In the genomic region with DNA sequence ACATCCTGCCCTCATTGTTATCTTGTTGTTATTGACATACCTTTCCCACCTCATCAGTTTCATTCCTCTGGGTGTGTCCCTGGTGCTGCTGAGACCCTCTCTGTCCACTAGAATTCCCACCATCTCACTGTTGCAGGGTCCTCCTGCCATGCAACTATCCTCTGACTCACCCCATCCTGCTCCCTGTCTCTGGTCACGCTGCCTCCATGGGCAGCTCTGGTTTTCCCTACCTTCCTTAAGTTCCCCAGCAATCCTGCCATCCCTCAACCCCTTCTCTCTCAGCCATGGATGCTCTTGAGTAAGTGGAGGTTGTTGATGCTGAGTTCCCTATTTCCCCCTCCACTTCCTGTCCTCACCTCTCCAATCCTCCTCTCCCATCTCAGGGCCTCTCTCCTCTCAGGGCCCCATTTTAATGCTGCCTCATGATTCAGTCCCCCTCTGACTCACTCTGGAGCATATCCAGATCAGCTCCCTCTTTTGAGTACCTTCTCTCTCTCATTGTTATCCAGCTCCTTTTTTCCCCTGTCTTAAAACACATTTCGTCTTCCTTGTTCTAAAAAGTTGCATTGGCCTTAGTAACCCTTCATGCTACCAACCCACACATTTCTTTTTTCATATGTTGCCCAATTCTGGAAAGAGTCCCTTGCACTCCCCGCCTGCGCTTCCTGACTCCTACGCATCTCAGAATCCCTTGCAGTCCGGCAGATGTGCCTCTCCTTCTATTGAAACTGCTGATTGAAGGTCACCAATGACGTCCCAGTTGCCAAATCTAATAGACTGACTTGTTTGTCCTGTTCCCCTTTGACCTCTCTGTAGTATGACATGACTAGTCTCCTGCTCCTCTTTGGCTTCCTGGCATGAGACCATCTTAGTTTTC, we compare ENCODE assay signal across 13 cellular contexts.
DNase-seq lines count a peak whose midpoint lies in the region; ATAC-seq, FAIRE-seq and TF ChIP-seq lines count a peak whose summit lies in the region.
"Had no signal": no experiment of that assay in that cellular context is flagged by ENCODE, and none has a peak within 500 bp of the region (broad histone marks: within the 10 kb centered on the region; RNA-seq: fewer than 3 reads in every experiment).

No MANE protein-coding gene starts in this region.

- H3K36me3 ChIP-seq in lower lobe of right lung (no peaks in the 10 kb centered on the region), small intestine (ENCODE audit: control insufficient read depth in 2 of 2, insufficient read depth in 2 of 2, low read length in 2 of 2) (no peaks in the 10 kb centered on the region)

- FAIRE-seq in small intestine (lab: Jason Lieb, UNC): no peak

- no peak for TF ChIP-seq CTCF in astrocyte of the spinal cord (IDR thresholded peaks at IDR 0.05; ENCODE audit: low read depth, low read length)
- no peak for TF ChIP-seq CTCF in lower lobe of right lung (IDR thresholded peaks at IDR 0.05)

- H3K4me1 Mint-ChIP-seq in immature natural killer cell: no peaks in the 10 kb centered on the region
- H3K4me1 Mint-ChIP-seq: T-helper 17 cell had no signal

- H3K4me3 Mint-ChIP-seq in immature natural killer cell: no peak overlapping the region
- H3K4me3 Mint-ChIP-seq: activated T-cell treated with anti-CD3 and anti-CD28 coated beads, Interleukin-2, amount 50 U/mL, for 24 hours; T-helper 17 cell had no signal

- WGBS in small intestine, 3 donors: 66 to 73% (median 67%) methylated on average over 7 of the region's 7 CpGs

- H3K9me3 Mint-ChIP-seq in immature natural killer cell: no peaks in the 10 kb centered on the region
- H3K9me3 Mint-ChIP-seq: activated T-cell treated with anti-CD3 and anti-CD28 coated beads, Interleukin-2, amount 50 U/mL, for 24 hours had no signal

- DNase-seq in AG20443 (ENCODE audit: low spot score) (peak; percentile 71), astrocyte of the spinal cord (ENCODE audit: low read depth, low spot score) (peak; percentile 75), lower lobe of right lung (peak; percentile 64), small intestine (no peak), immature natural killer cell (no peak)
- DNase-seq: activated T-cell treated with anti-CD3 and anti-CD28 coated beads, Interleukin-2, amount 50 U/mL, for 24 hours; Caco-2; effector CD4-positive, alpha-beta T cell; NCI-H69; T-helper 17 cell had no signal

- H3K4me1 ChIP-seq in lower lobe of right lung (no peaks in the 10 kb centered on the region), small intestine (ENCODE audit: control insufficient read depth in 2 of 2, insufficient read depth in 1 of 2, low read depth in 1 of 2, low read length in 1 of 2) (no peaks in the 10 kb centered on the region)
- H3K4me1 ChIP-seq: Caco-2 had no signal

- H3K27me3 ChIP-seq in lower lobe of right lung (ENCODE audit: low read depth) (no peaks in the 10 kb centered on the region), small intestine (ENCODE audit: control insufficient read depth in 2 of 2, insufficient read depth in 2 of 2, low read length in 2 of 2) (no peaks in the 10 kb centered on the region)

- peaks cover 0 to 2% (median 2%) of the 10 kb centered on the region in 3 donors for H3K27me3 Mint-ChIP-seq in immature natural killer cell (ENCODE audit: low read depth in 3 of 3)
- H3K27me3 Mint-ChIP-seq: activated T-cell treated with anti-CD3 and anti-CD28 coated beads, Interleukin-2, amount 50 U/mL, for 24 hours had no signal

- ATAC-seq in HG03039 (IDR thresholded peaks at IDR 0.05; ENCODE audit: unreplicated experiment) (peak; percentile 52), lower lobe of right lung (peak; percentile 54 to 78), GM19452 (IDR thresholded peaks at IDR 0.05; ENCODE audit: unreplicated experiment) (no peak), GM18498 (IDR thresholded peaks at IDR 0.05; ENCODE audit: unreplicated experiment) (no peak)
- ATAC-seq: T-helper 17 cell had no signal

- no peaks in the 10 kb centered on the region for H3K36me3 Mint-ChIP-seq in immature natural killer cell

- H3K9me3 ChIP-seq in lower lobe of right lung: no peaks in the 10 kb centered on the region
- no peaks in the 10 kb centered on the region for H3K9me3 ChIP-seq in small intestine (ENCODE audit: control insufficient read depth, low read depth)
- H3K9me3 ChIP-seq: Caco-2 had no signal

- in situ Hi-C loops in astrocyte of the spinal cord (cut with HindIII; ENCODE audit: low sequenced_read_pairs): no loop called here

- H3K27ac Mint-ChIP-seq in immature natural killer cell: no peak overlapping the region
- H3K27ac Mint-ChIP-seq: activated T-cell treated with anti-CD3 and anti-CD28 coated beads, Interleukin-2, amount 50 U/mL, for 24 hours; T-helper 17 cell had no signal

- no peak overlapping the region for H3K4me3 ChIP-seq in astrocyte of the spinal cord (ENCODE audit: low read depth, low read length)
- no peak overlapping the region for H3K4me3 ChIP-seq in lower lobe of right lung
- no peak overlapping the region for H3K4me3 ChIP-seq in small intestine (ENCODE audit: low read depth in 1 of 2, low read length in 2 of 2)

- intact Hi-C loops in lower lobe of right lung (cut with DNase I): no loop called here

- H3K27ac ChIP-seq in lower lobe of right lung (no peak overlapping the region), small intestine (ENCODE audit: low read depth in 1 of 2, low read length in 1 of 2) (no peak overlapping the region)

Comparison
In these comparisons a context has a peak if more than half of its experiments do, and no peak if none do; other contexts are left out.
1. DNase-seq: peak in AG20443 (single experiment), astrocyte of the spinal cord (single experiment) and lower lobe of right lung (single experiment); none in small intestine (single experiment) and immature natural killer cell (0 of 3).
2. ATAC-seq: peak in HG03039 (single experiment) and lower lobe of right lung (2 of 2); none in GM19452 (single experiment) and GM18498 (single experiment).